1 cellular context compared by ENCODE assay signal in genomic region chr3:53841296-53841695, GRCh38.
A peak's percentile ranks its signal among the peaks of the same experiment; 100 is the strongest.
TF ChIP-seq lines count a peak whose summit lies in the region.

No MANE protein-coding gene starts in this region.

TF ChIP-seq in liver, 16 proteins besides CTCF, POLR2A, EP300 and RAD21 (continued from another document):
- peak; percentile 32 for TF ChIP-seq MAX (IDR thresholded peaks at IDR 0.05)
- TF ChIP-seq SP1 (IDR thresholded peaks at IDR 0.05) = peak; percentile 48
- peak; percentile 46 to 60 for TF ChIP-seq RXRA (IDR thresholded peaks at IDR 0.05)
- no peak for TF ChIP-seq HNF4G (IDR thresholded peaks at IDR 0.05)
- peak; percentile 65 to 75 for TF ChIP-seq HNF4A (conservative IDR thresholded peaks at IDR 0.05)
TF ChIP-seq in liver: peak in this region for 7.
